ENCODE assay signal across 1 cellular context in genomic region chr10:73065441-73065840, GRCh38.
TF ChIP-seq lines count a peak whose summit lies in the region.

No MANE protein-coding gene starts in this region.

TF ChIP-seq in HepG2, 621 proteins besides CTCF, POLR2A, EP300 and RAD21:
- TF ChIP-seq USF2 (IDR thresholded peaks at IDR 0.05; ENCODE audit: low read depth, low read length) = no peak
- TF ChIP-seq USF2 (CRISPR knock-in tag; IDR thresholded peaks at IDR 0.05; ENCODE audit: borderline replicate concordance) = no peak
- TF ChIP-seq ZNF7 (CRISPR knock-in tag; IDR thresholded peaks at IDR 0.05) = peak; percentile 43; the same call in 1 of the 2 replicates
- no peak for TF ChIP-seq CC2D1A (CRISPR knock-in tag; IDR thresholded peaks at IDR 0.05)
- no peak for TF ChIP-seq SMARCE1 (IDR thresholded peaks at IDR 0.05; ENCODE audit: borderline replicate concordance)
- TF ChIP-seq PITX1 (CRISPR knock-in tag; IDR thresholded peaks at IDR 0.05) = no peak
- no peak for TF ChIP-seq ZNF772 (CRISPR knock-in tag; IDR thresholded peaks at IDR 0.05)
- TF ChIP-seq ZBTB38 (CRISPR knock-in tag; IDR thresholded peaks at IDR 0.05) = no peak
